8 cellular contexts compared by ENCODE assay signal in the genomic region with DNA sequence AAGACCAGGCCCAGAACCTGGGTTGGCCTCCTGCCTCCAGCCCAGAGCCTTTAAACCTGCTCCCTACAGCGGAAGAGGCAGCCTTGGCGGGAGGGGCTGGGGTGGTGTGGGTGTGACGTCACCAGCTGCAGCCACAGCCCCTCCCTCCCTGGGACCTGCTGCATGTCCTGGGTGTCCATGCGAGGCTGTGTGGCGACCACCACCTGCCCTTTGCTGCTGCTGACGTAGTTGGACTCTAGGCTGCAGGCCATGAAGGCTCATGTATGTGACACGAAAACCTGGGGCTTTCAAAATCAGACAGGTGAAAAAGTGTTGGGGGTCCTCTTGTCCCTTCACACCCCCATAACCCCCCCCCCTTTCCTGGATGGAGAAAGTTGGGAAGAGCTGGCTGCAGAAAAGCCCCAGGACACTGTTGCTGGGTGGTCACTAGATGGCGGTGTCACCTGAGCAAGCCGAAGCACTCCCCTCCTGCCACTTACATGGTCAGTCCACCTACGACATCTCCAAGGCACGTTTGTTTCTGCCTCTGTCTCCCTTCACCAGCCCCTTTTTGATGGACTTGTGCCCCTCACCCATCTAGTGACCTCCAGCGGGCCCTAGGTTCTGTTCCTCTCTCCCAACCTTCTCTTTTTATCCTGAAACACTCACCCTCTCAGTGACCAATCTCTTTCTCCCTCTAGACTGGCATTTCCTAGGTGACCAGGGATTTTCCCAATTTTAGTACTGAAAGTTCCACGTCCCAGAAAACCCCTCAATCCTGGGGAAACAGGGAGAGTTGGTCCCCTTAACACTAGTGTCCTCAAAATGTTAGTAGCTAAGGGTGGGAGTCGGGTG. TPM values are rescaled to one million over a fixed set of nuclear protein-coding genes. Genes with fewer than 3 reads are reported as not detected.
A peak's percentile ranks its signal among the peaks of the same experiment; 100 is the strongest.
DNase-seq lines count a peak whose midpoint lies in the region; TF ChIP-seq lines count a peak whose summit lies in the region.

No MANE protein-coding gene starts in this region.

- peaks cover 3% of the 10 kb centered on the region for H3K4me1 Mint-ChIP-seq in chondrocyte (ENCODE audit: low read depth)

- peak; percentile 86 for TF ChIP-seq CTCF in chondrocyte (IDR thresholded peaks at IDR 0.05)

- peak; percentile 9 to 46 for DNase-seq in NOMO-1 (lab: John Stamatoyannopoulos, UW; ENCODE audit: unreplicated experiment in 2 of 2)
- DNase-seq in NOMO-1 treated with dmso at 0.1 percent for 144 hours (lab: John Stamatoyannopoulos, UW; ENCODE audit: unreplicated experiment) = no peak
- peak; percentile 36 for DNase-seq in NAMALWA (ENCODE audit: low spot score)
- DNase-seq in T follicular helper cell (ENCODE audit: low read depth) = peak; percentile 9
- DNase-seq in chondrocyte (ENCODE audit: low spot score) = no peak
- DNase-seq in left kidney (ENCODE audit: low read depth, low spot score) = peak; percentile 73
- peak; percentile 11 for DNase-seq in stimulated activated CD8-positive, alpha-beta memory T cell treated with anti-CD3 and anti-CD28 coated beads, Interleukin-15, amount 100 ng/mL, for 1 hour (ENCODE audit: low read depth)
- no peak for DNase-seq in T1000 (lab: John Stamatoyannopoulos, UW)

- no peaks in the 10 kb centered on the region for H3K9me3 Mint-ChIP-seq in chondrocyte (ENCODE audit: low read depth)

- H3K27me3 Mint-ChIP-seq in chondrocyte (ENCODE audit: low read depth) = peaks cover 4% of the 10 kb centered on the region

- H3K36me3 Mint-ChIP-seq in chondrocyte (ENCODE audit: low read depth) = no peaks in the 10 kb centered on the region

- H3K27ac Mint-ChIP-seq in chondrocyte (ENCODE audit: unreplicated experiment) = no peak overlapping the region

- H3K4me3 Mint-ChIP-seq in chondrocyte (ENCODE audit: unreplicated experiment) = no peak overlapping the region

RNA-seq across cellular contexts. Expression of gene SLC6A20, which starts 35.2 kb away (rescaled TPM):
- not detected in 3 replicates for total RNA-seq in chondrocyte

Comparison
In these comparisons a context has a peak if more than half of its experiments do, and no peak if none do; other contexts are left out.
1. DNase-seq: peak in NOMO-1 (2 of 2), NAMALWA (single experiment), T follicular helper cell (single experiment), left kidney (single experiment) and stimulated activated CD8-positive, alpha-beta memory T cell treated with anti-CD3 and anti-CD28 coated beads, Interleukin-15, amount 100 ng/mL, for 1 hour (single experiment); none in NOMO-1 treated with dmso at 0.1 percent for 144 hours (single experiment), chondrocyte (single experiment) and T1000 (single experiment).